8 cellular contexts compared by ENCODE assay signal in genomic region chr5:62354028-62354874, GRCh38. TPM values are rescaled to one million over a fixed set of nuclear protein-coding genes. Genes with fewer than 3 reads are reported as not detected.
DNase-seq lines count a peak whose midpoint lies in the region; ATAC-seq and TF ChIP-seq lines count a peak whose summit lies in the region.

No MANE protein-coding gene starts in this region.

- no peak overlapping the region for H3K27ac Mint-ChIP-seq in Caco-2 (ENCODE audit: unreplicated experiment)

- H3K27me3 Mint-ChIP-seq in Caco-2 (ENCODE audit: insufficient read depth, unreplicated experiment): no peaks in the 10 kb centered on the region

- H3K4me2 ChIP-seq in mesendoderm (ENCODE audit: low read length): no peak overlapping the region

- no peak overlapping the region for H3K9ac ChIP-seq in mesendoderm (ENCODE audit: low read length)

- H2BK15ac ChIP-seq in mesendoderm (replicated peaks; ENCODE audit: low read depth): no peak overlapping the region

- peak; percentile 54 to 57 for TF ChIP-seq CTCF in Caco-2 (IDR thresholded peaks at IDR 0.05; ENCODE audit: insufficient read depth in 1 of 2, low read depth in 1 of 2, low read length in 1 of 2, severe bottlenecking in 1 of 2, unreplicated experiment in 1 of 2)

- H3K4me3 ChIP-seq in Caco-2 (ENCODE audit: low read depth, low read length) (no peak overlapping the region), mesendoderm (ENCODE audit: low read length) (no peak overlapping the region)

- CTCF ChIA-PET in Caco-2 (lab: Charles Lee): no interaction called here

- no peak overlapping the region for H4K5ac ChIP-seq in mesendoderm (ENCODE audit: low read length)

- no peaks in the 10 kb centered on the region for H3K4me1 Mint-ChIP-seq in Caco-2 (ENCODE audit: low read depth, unreplicated experiment)

- no peak overlapping the region for H2BK120ac ChIP-seq in mesendoderm (ENCODE audit: low read depth, low read length)

- H3K79me2 ChIP-seq in mesendoderm (ENCODE audit: control insufficient read depth, insufficient read depth, low read length): no peaks in the 10 kb centered on the region

- DNase-seq in Caco-2: peak in 1 of 2 experiments; percentile 46
- peak; percentile 9 for DNase-seq in NCI-H524 treated with DMSO at 0.1 percent for 48 hours (lab: John Stamatoyannopoulos, UW)
- DNase-seq in central memory CD4-positive, alpha-beta T cell: peak; percentile 39
- peak; percentile 41 for DNase-seq in mesendoderm
- DNase-seq in ureter (ENCODE audit: low spot score): no peak
- DNase-seq in activated gamma-delta T cell (lab: John Stamatoyannopoulos, UW): no peak

- intact Hi-C loops in Caco-2 (cut with micrococcal nuclease; ENCODE audit: unreplicated experiment): loop anchor here (1.0 to 2.0 kb wide), 2 partner anchors 47 to 130 kb away; partner anchors contain the start of gene KIF2A

- no peak overlapping the region for H3K4ac ChIP-seq in mesendoderm (ENCODE audit: low read depth, low read length)

- H3K36me3 Mint-ChIP-seq in Caco-2 (ENCODE audit: insufficient read depth, unreplicated experiment): peaks cover 52% of the 10 kb centered on the region

- no peak overlapping the region for H2AK5ac ChIP-seq in mesendoderm (ENCODE audit: low read length)

- H3K4me1 ChIP-seq in Caco-2 (no peaks in the 10 kb centered on the region), mesendoderm (ENCODE audit: control insufficient read depth, low read depth, low read length) (no peaks in the 10 kb centered on the region)

- H3K27ac ChIP-seq in mesendoderm (ENCODE audit: low read depth, low read length): no peak overlapping the region

- H3K18ac ChIP-seq in mesendoderm (ENCODE audit: low read length): no peak overlapping the region

- no peaks in the 10 kb centered on the region for H3K79me1 ChIP-seq in mesendoderm (ENCODE audit: low read length)

- ATAC-seq in GM18520 (IDR thresholded peaks at IDR 0.05; ENCODE audit: unreplicated experiment): peak; percentile 91
- ATAC-seq in HG02973 (IDR thresholded peaks at IDR 0.05; ENCODE audit: unreplicated experiment): peak; percentile 88

- H3K36me3 ChIP-seq in Caco-2 (ENCODE audit: control insufficient read depth, insufficient read depth, low read length) (no peaks in the 10 kb centered on the region), mesendoderm (ENCODE audit: control insufficient read depth, insufficient read depth, low read length) (no peaks in the 10 kb centered on the region)

- no TSS peak for BruUV-seq in Caco-2 (replicated peaks; lab: Mats Ljungman, UMichigan)

- H3K23ac ChIP-seq in mesendoderm (ENCODE audit: low read length): no peak overlapping the region

- no peak overlapping the region for H2BK5ac ChIP-seq in mesendoderm (ENCODE audit: low read length)

- no peaks in the 10 kb centered on the region for H3K27me3 ChIP-seq in Caco-2 (replicated peaks; ENCODE audit: control insufficient read depth, insufficient read depth, low read length)
- H3K27me3 ChIP-seq in mesendoderm (ENCODE audit: insufficient read depth, low read length, poor library complexity): no peaks in the 10 kb centered on the region

- H3K9me3 Mint-ChIP-seq in Caco-2 (ENCODE audit: unreplicated experiment): no peaks in the 10 kb centered on the region

- POLR2A ChIA-PET in Caco-2 (lab: Charles Lee): no interaction called here

- H4K8ac ChIP-seq in mesendoderm (ENCODE audit: low read depth, low read length): no peak overlapping the region

- H3K9me3 ChIP-seq in Caco-2: no peaks in the 10 kb centered on the region

- no peak overlapping the region for H3K4me3 Mint-ChIP-seq in Caco-2 (ENCODE audit: unreplicated experiment)

- no peak overlapping the region for H3K56ac ChIP-seq in mesendoderm (ENCODE audit: low read length)

RNA-seq across cellular contexts. Expression of gene KIF2A, which starts 48.2 kb away (rescaled TPM):
- total RNA-seq in Caco-2 (2022): 65.6 and 68.0 TPM in 2 replicates
- 105 TPM for polyA plus RNA-seq in mesendoderm (2013, experiment 1 of 2)
- 106 TPM for polyA plus RNA-seq in mesendoderm (2013, experiment 2 of 2)
- total RNA-seq in ureter: 50.6 TPM

RNA-seq across cellular contexts. Expression of gene DIMT1, which starts 49.5 kb away (rescaled TPM):
- total RNA-seq in Caco-2 (2022) (31.8 and 33.4 TPM in 2 replicates), ureter (30.3 TPM)
- polyA plus RNA-seq in mesendoderm (2013, experiment 1 of 2): 45.3 TPM
- polyA plus RNA-seq in mesendoderm (2013, experiment 2 of 2): 44.5 TPM

RNA-seq across cellular contexts. Expression of gene IPO11, which starts 58.3 kb away (rescaled TPM):
- total RNA-seq in Caco-2 (2022) (50.5 and 54.1 TPM in 2 replicates), ureter (48.9 TPM)
- 43.7 TPM for polyA plus RNA-seq in mesendoderm (2013, experiment 1 of 2)
- polyA plus RNA-seq in mesendoderm (2013, experiment 2 of 2): 44.0 TPM

Comparison
In these comparisons a context has a peak if more than half of its experiments do, and no peak if none do; other contexts are left out.
1. DNase-seq: peak in NCI-H524 treated with DMSO at 0.1 percent for 48 hours (single experiment), central memory CD4-positive, alpha-beta T cell (single experiment) and mesendoderm (single experiment); none in ureter (single experiment) and activated gamma-delta T cell (single experiment).